ENCODE assay signal across 9 cellular contexts in genomic region chr1:180157108-180157507, GRCh38. TPM values are rescaled to one million over a fixed set of nuclear protein-coding genes. Genes with fewer than 3 reads are reported as not detected.
DNase-seq lines count a peak whose midpoint lies in the region; ATAC-seq and TF ChIP-seq lines count a peak whose summit lies in the region.
"Had no signal": no experiment of that assay in that cellular context is flagged by ENCODE, and none has a peak within 500 bp of the region (broad histone marks: within the 10 kb centered on the region; RNA-seq: fewer than 3 reads in every experiment).

No MANE protein-coding gene starts in this region.

- peaks cover 1% of the 10 kb centered on the region for H3K36me3 Mint-ChIP-seq in chondrocyte (ENCODE audit: low read depth)

- no peak for ATAC-seq in HG02884 (IDR thresholded peaks at IDR 0.05; ENCODE audit: unreplicated experiment)
- ATAC-seq in GM21360 (IDR thresholded peaks at IDR 0.05; ENCODE audit: unreplicated experiment) = no peak

- peak; percentile 54 for DNase-seq in AG10803 (ENCODE audit: low read depth)
- DNase-seq in M059J (ENCODE audit: low read depth) = peak; percentile 70
- DNase-seq in chondrocyte (ENCODE audit: low spot score) = no peak
- DNase-seq in activated CD4-positive, CD25-positive, alpha-beta regulatory T cell (lab: John Stamatoyannopoulos, UW) = no peak
- no peak for DNase-seq in NCI-H2171 (lab: John Stamatoyannopoulos, UW)
- DNase-seq: DMS79 had no signal

- no peaks in the 10 kb centered on the region for H3K9me3 ChIP-seq in muscle layer of duodenum (ENCODE audit: control insufficient read depth in 1 of 2, low read length in 2 of 2)

- no peaks in the 10 kb centered on the region for H3K27me3 Mint-ChIP-seq in chondrocyte (ENCODE audit: low read depth)

- peak overlapping the region; percentile 86 for H3K27ac ChIP-seq in muscle layer of duodenum (ENCODE audit: low read length)

- H3K4me1 ChIP-seq in muscle layer of duodenum (ENCODE audit: control insufficient read depth in 1 of 2, insufficient read depth in 2 of 2, low read length in 2 of 2) = peaks cover 18 to 23% of the 10 kb centered on the region in 2 donors

- H3K4me3 ChIP-seq in AG10803 (ENCODE audit: low read length) = peak overlapping the region; percentile 3
- H3K4me3 ChIP-seq in muscle layer of duodenum (ENCODE audit: low read depth in 1 of 2, low read length in 2 of 2) = peak overlapping the region in 1 of 2 donors; percentile 83

- H3K27me3 ChIP-seq in muscle layer of duodenum (ENCODE audit: low read depth, low read length) = no peaks in the 10 kb centered on the region

- H3K4me1 Mint-ChIP-seq in chondrocyte (ENCODE audit: low read depth) = peaks cover 45% of the 10 kb centered on the region

- H3K4me3 Mint-ChIP-seq in chondrocyte (ENCODE audit: unreplicated experiment) = no peak overlapping the region

- H3K27ac Mint-ChIP-seq in chondrocyte (ENCODE audit: unreplicated experiment) = peak overlapping the region; percentile 68

- H3K36me3 ChIP-seq in muscle layer of duodenum (ENCODE audit: control insufficient read depth in 1 of 2, insufficient read depth in 2 of 2, low read length in 2 of 2) = no peaks in the 10 kb centered on the region

- H3K9me3 Mint-ChIP-seq in chondrocyte (ENCODE audit: low read depth) = no peaks in the 10 kb centered on the region

- TF ChIP-seq CTCF in AG10803 (conservative IDR thresholded peaks at IDR 0.05; ENCODE audit: low read length) (no peak), chondrocyte (IDR thresholded peaks at IDR 0.05) (no peak)

RNA-seq across cellular contexts. Expression of gene QSOX1, which starts 2.4 kb away (rescaled TPM):
- 258 and 330 TPM in 2 replicates for total RNA-seq in M059J (2014; rRNA removed; shearing (Covaris generic))
- total RNA-seq in chondrocyte = 152 to 232 TPM (median 222 TPM) in 3 replicates

Comparison
In these comparisons a context has a peak if more than half of its experiments do, and no peak if none do; other contexts are left out.
1. DNase-seq: peak in AG10803 (single experiment) and M059J (single experiment); none in chondrocyte (single experiment), activated CD4-positive, CD25-positive, alpha-beta regulatory T cell (0 of 4) and NCI-H2171 (single experiment).